25 cellular contexts compared by ENCODE assay signal in the genomic region with DNA sequence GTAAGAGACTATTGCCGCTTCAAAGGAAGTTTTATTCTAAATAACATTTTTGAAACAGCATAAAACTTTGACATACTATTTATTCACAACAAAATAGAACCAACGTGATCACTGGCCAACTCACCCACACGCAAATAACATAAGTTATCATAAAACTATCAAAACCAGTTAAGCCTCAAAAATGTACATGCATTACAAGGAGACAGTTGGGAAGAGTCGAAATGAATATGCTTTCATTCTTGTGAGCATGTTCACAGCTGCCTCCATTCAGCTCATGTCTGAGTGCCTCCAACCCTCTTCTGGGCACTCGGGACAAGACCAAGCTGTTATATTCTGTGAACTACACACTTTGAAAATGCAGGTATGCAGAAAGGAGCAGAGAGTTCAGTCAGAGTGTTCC.
"Had no signal": no experiment of that assay in that cellular context is flagged by ENCODE, and none has a peak within 500 bp of the region (broad histone marks: within the 10 kb centered on the region; RNA-seq: fewer than 3 reads in every experiment).

No MANE protein-coding gene starts in this region.

- H3K27ac ChIP-seq: body of pancreas, breast epithelium had no signal

- H3K27me3 Mint-ChIP-seq: activated CD4-positive, alpha-beta T cell treated with anti-CD3 and anti-CD28 coated beads, Interleukin-2, amount 10 ng/mL, durations not matched to agents 24 days and 14 days; activated CD8-positive, alpha-beta T cell treated with anti-CD3 and anti-CD28 coated beads for 36 hours; activated naive CD8-positive, alpha-beta T cell treated with anti-CD3 and anti-CD28 coated beads, Interleukin-2, amount 10 ng/mL, durations not matched to agents 7 days and 5 days; activated T-helper 17 cell treated with anti-CD3 and anti-CD28 coated beads, Interleukin-2, amount 50 U/mL, for 72 hours; T-cell had no signal

- H3K27me3 ChIP-seq: body of pancreas, breast epithelium had no signal

- H3K4me3 Mint-ChIP-seq: activated CD4-positive, alpha-beta T cell treated with anti-CD3 and anti-CD28 coated beads, Interleukin-2, amount 10 ng/mL, durations not matched to agents 24 days and 14 days; activated CD8-positive, alpha-beta T cell treated with anti-CD3 and anti-CD28 coated beads for 36 hours; activated naive CD8-positive, alpha-beta T cell treated with anti-CD3 and anti-CD28 coated beads, Interleukin-2, amount 10 ng/mL, durations not matched to agents 7 days and 5 days; activated T-cell treated with anti-CD3 and anti-CD28 coated beads, Interleukin-2, amount 50 U/mL, for 72 hours; activated T-helper 17 cell treated with anti-CD3 and anti-CD28 coated beads, Interleukin-2, amount 50 U/mL, for 72 hours; T-cell had no signal

- H3K27ac Mint-ChIP-seq: activated CD4-positive, alpha-beta T cell treated with anti-CD3 and anti-CD28 coated beads, Interleukin-2, amount 10 ng/mL, durations not matched to agents 24 days and 14 days; activated CD8-positive, alpha-beta T cell treated with anti-CD3 and anti-CD28 coated beads for 36 hours; activated naive CD8-positive, alpha-beta T cell treated with anti-CD3 and anti-CD28 coated beads, Interleukin-2, amount 10 ng/mL, durations not matched to agents 7 days and 5 days; activated T-cell treated with anti-CD3 and anti-CD28 coated beads, Interleukin-2, amount 50 U/mL, for 72 hours; activated T-helper 17 cell treated with anti-CD3 and anti-CD28 coated beads, Interleukin-2, amount 50 U/mL, for 72 hours; T-cell had no signal

- DNase-seq: activated CD4-positive, alpha-beta T cell treated with anti-CD3 and anti-CD28 coated beads, Interleukin-2, amount 10 ng/mL, durations not matched to agents 24 days and 14 days; activated CD4-positive, alpha-beta T cell treated with anti-CD3 and anti-CD28 coated beads, Interleukin-2, amount 50 U/mL, for 4 hours; activated CD8-positive, alpha-beta T cell treated with anti-CD3 and anti-CD28 coated beads for 36 hours; activated effector memory CD4-positive, alpha-beta T cell treated with anti-CD3 and anti-CD28 coated beads, Interleukin-2, amount 50 U/mL, for 16 hours; activated naive CD4-positive, alpha-beta T cell; activated naive CD4-positive, alpha-beta T cell treated with anti-CD3 and anti-CD28 coated beads, Interleukin-2, amount 50 U/mL, for 16 hours; activated naive CD8-positive, alpha-beta T cell treated with anti-CD3 and anti-CD28 coated beads, Interleukin-2, amount 10 ng/mL, durations not matched to agents 7 days and 5 days; activated T-cell treated with anti-CD3 and anti-CD28 coated beads, Interleukin-2, amount 50 U/mL, for 1 hour; activated T-cell treated with anti-CD3 and anti-CD28 coated beads, Interleukin-2, amount 50 U/mL, for 72 hours; body of pancreas; NCI-H1105; NCI-H1417 treated with DMSO at 0.1 percent for 48 hours; NCI-H1694; NCI-H1930; NCI-H2081 treated with DMSO at 0.1 percent for 48 hours; NCI-H2171; NCI-H2227 treated with DMSO at 0.1 percent for 48 hours; NCI-H524; SHP77 treated with DMSO at 0.1 percent for 48 hours; T-cell; T-helper 2 cell; T1000 had no signal

- H3K9me3 ChIP-seq: body of pancreas, breast epithelium had no signal

- H3K4me3 ChIP-seq: body of pancreas, breast epithelium, K562 had no signal

- H3K9me3 Mint-ChIP-seq: activated CD4-positive, alpha-beta T cell treated with anti-CD3 and anti-CD28 coated beads, Interleukin-2, amount 10 ng/mL, durations not matched to agents 24 days and 14 days; activated CD8-positive, alpha-beta T cell treated with anti-CD3 and anti-CD28 coated beads for 36 hours; activated naive CD8-positive, alpha-beta T cell treated with anti-CD3 and anti-CD28 coated beads, Interleukin-2, amount 10 ng/mL, durations not matched to agents 7 days and 5 days had no signal

- H3K36me3 ChIP-seq: breast epithelium had no signal

- H3K36me3 Mint-ChIP-seq: activated naive CD8-positive, alpha-beta T cell treated with anti-CD3 and anti-CD28 coated beads, Interleukin-2, amount 10 ng/mL, durations not matched to agents 7 days and 5 days; T-cell had no signal

- H3K4me1 ChIP-seq: body of pancreas, breast epithelium had no signal

- H3K4me1 Mint-ChIP-seq: activated CD4-positive, alpha-beta T cell treated with anti-CD3 and anti-CD28 coated beads, Interleukin-2, amount 10 ng/mL, durations not matched to agents 24 days and 14 days; activated naive CD8-positive, alpha-beta T cell treated with anti-CD3 and anti-CD28 coated beads, Interleukin-2, amount 10 ng/mL, durations not matched to agents 7 days and 5 days; activated T-helper 17 cell treated with anti-CD3 and anti-CD28 coated beads, Interleukin-2, amount 50 U/mL, for 72 hours; T-cell had no signal
